9 cellular contexts compared by ENCODE assay signal in genomic region chr1:25568834-25569598, GRCh38. TPM values are rescaled to one million over a fixed set of nuclear protein-coding genes. Genes with fewer than 3 reads are reported as not detected.
A peak's percentile ranks its signal among the peaks of the same experiment; 100 is the strongest.
DNase-seq lines count a peak whose midpoint lies in the region; ATAC-seq and TF ChIP-seq lines count a peak whose summit lies in the region.
"Had no signal": no experiment of that assay in that cellular context is flagged by ENCODE, and none has a peak within 500 bp of the region (broad histone marks: within the 10 kb centered on the region; RNA-seq: fewer than 3 reads in every experiment).

No MANE protein-coding gene starts in this region.

- no peaks in the 10 kb centered on the region for H3K36me3 Mint-ChIP-seq in nephron progenitor cell (ENCODE audit: low read depth)

- peak overlapping the region; percentile 85 for H2BK5ac ChIP-seq in IMR-90 (ENCODE audit: low read depth, low read length, poor library complexity, severe bottlenecking)

- H2BK120ac ChIP-seq in IMR-90 (ENCODE audit: low read depth, low read length) = peak overlapping the region; percentile 91

- H3K9me3 ChIP-seq in IMR-90 (ENCODE audit: control insufficient read depth, insufficient read depth, low read length) (no peaks in the 10 kb centered on the region), breast epithelium (no peaks in the 10 kb centered on the region)

- no peaks in the 10 kb centered on the region for H4K20me1 ChIP-seq in IMR-90 (ENCODE audit: insufficient read depth, low read length)

- H4K8ac ChIP-seq in IMR-90 (ENCODE audit: low read depth in 2 of 2, low read length in 2 of 2) = peak overlapping the region; percentile 81 to 86

- H2AFZ ChIP-seq in IMR-90 (replicated peaks; ENCODE audit: low read length, poor library complexity) = peak overlapping the region; percentile 36

- peak overlapping the region; percentile 83 for H2BK20ac ChIP-seq in IMR-90 (ENCODE audit: low read depth, low read length)

- 72% methylated on average over 4 of the region's 21 CpGs; no CpG with 5 or more reads in 1 of the 2 experiments for WGBS in IMR-90 (ENCODE audit: extremely low coverage in 2 of 2, insufficient read length in 1 of 2), 2 experiments

- peaks cover 20% of the 10 kb centered on the region for H3K27me3 Mint-ChIP-seq in nephron progenitor cell (ENCODE audit: low read depth, poor library complexity)

- peak overlapping the region; percentile 82 for H3K14ac ChIP-seq in IMR-90 (replicated peaks; ENCODE audit: low read depth, low read length)

- H4K5ac ChIP-seq in IMR-90 (ENCODE audit: low read depth, low read length) = peak overlapping the region; percentile 60

- peak overlapping the region; percentile 50 for H2AK9ac ChIP-seq in IMR-90 (replicated peaks; ENCODE audit: low read depth, low read length, poor library complexity)

- peak overlapping the region; percentile 84 for H4K91ac ChIP-seq in IMR-90 (ENCODE audit: insufficient read depth, low read depth, low read length)

- in situ Hi-C loops in IMR-90 (cut with MboI; ENCODE audit: low sequenced_read_pairs) = no loop called here

- H3K27me3 ChIP-seq in IMR-90 (ENCODE audit: control insufficient read depth, insufficient read depth, low read length) = no peaks in the 10 kb centered on the region
- no peaks in the 10 kb centered on the region for H3K27me3 ChIP-seq in breast epithelium

- 0 out of 2 replicates have a peak overlapping the region, but pooled peaks have one; percentile 4 for H3K56ac ChIP-seq in IMR-90 (ENCODE audit: extremely low read depth, insufficient read depth, low read length)

- peaks cover 16% of the 10 kb centered on the region for H3K9me1 ChIP-seq in IMR-90 (ENCODE audit: insufficient read depth, low read length)

- dilution Hi-C loops in IMR-90 (cut with HindIII; ENCODE audit: low sequenced_read_pairs, unreplicated experiment) = no loop called here

- peak overlapping the region; percentile 87; the same call in 2 of the 3 replicates for H2BK15ac ChIP-seq in IMR-90 (ENCODE audit: low read depth, low read length)

- POLR2A ChIA-PET in IMR-90 (lab: Charles Lee; ENCODE audit: unreplicated experiment) = interaction anchor here (0.6 kb wide), 1 partner anchor 131 kb away, joined by 3 read pairs; no protein-coding TSS in a partner anchor

- BruUV-seq in IMR-90 (replicated peaks; lab: Mats Ljungman, UMichigan) = no TSS peak

- H3K27ac Mint-ChIP-seq in nephron progenitor cell = peak overlapping the region; percentile 51

- TF ChIP-seq RAD21 in IMR-90 (IDR thresholded peaks at IDR 0.05; ENCODE audit: low read length) = peak; percentile 14; the same call in 1 of the 2 replicates

- intact Hi-C loops in IMR-90 (cut with micrococcal nuclease) (no loop called here), breast epithelium (cut with DNase I; ENCODE audit: low total_unique reads) (no loop called here)

- ATAC-seq in IMR-90 (ENCODE audit: low read depth) (peak; percentile 63), GM18520 (IDR thresholded peaks at IDR 0.05; ENCODE audit: unreplicated experiment) (no peak), GM18519 (IDR thresholded peaks at IDR 0.05; ENCODE audit: low FRiP score, unreplicated experiment) (no peak)

- no peak for TF ChIP-seq CTCF in AG09309 (IDR thresholded peaks at IDR 0.05; ENCODE audit: control insufficient read depth, insufficient read depth, low read depth, low read length, missing control alignments)
- TF ChIP-seq CTCF in IMR-90 (conservative IDR thresholded peaks at IDR 0.05; ENCODE audit: low read depth, low read length) = no peak
- no peak for TF ChIP-seq CTCF in breast epithelium (IDR thresholded peaks at IDR 0.05)
- TF ChIP-seq CTCF in nephron progenitor cell (IDR thresholded peaks at IDR 0.05) = no peak

- peak overlapping the region; percentile 12; the same call in 1 of the 2 replicates for H3K9ac ChIP-seq in IMR-90 (ENCODE audit: low read depth, low read length)

- peak overlapping the region; percentile 18 for H3K4me3 Mint-ChIP-seq in nephron progenitor cell

- no peak for TF ChIP-seq POLR2A in IMR-90 (IDR thresholded peaks at IDR 0.05; ENCODE audit: low read depth, low read length)
- no peak for TF ChIP-seq POLR2A in breast epithelium (IDR thresholded peaks at IDR 0.05)

- H3K9me3 Mint-ChIP-seq in nephron progenitor cell = no peaks in the 10 kb centered on the region
- H3K9me3 Mint-ChIP-seq: nephron had no signal

- peak overlapping the region; percentile 77 for H3K18ac ChIP-seq in IMR-90 (ENCODE audit: low read depth, low read length)

- peak overlapping the region; percentile 70 for H3K23ac ChIP-seq in IMR-90 (ENCODE audit: low read depth, low read length)

- H3K4ac ChIP-seq in IMR-90 (ENCODE audit: low read depth, low read length) = peak overlapping the region; percentile 95

- peak overlapping the region; percentile 99 for H2AK5ac ChIP-seq in IMR-90 (ENCODE audit: low read depth, low read length)

- H3K4me1 Mint-ChIP-seq in nephron progenitor cell = peaks cover 73% of the 10 kb centered on the region

- CTCF ChIA-PET in IMR-90 (lab: Yijun Ruan, JAX) = interaction anchor here (0.6 kb wide), 1 partner anchor 814 kb away, joined by 3 read pairs; no protein-coding TSS in a partner anchor

- H3K36me3 ChIP-seq in IMR-90 (ENCODE audit: control insufficient read depth, insufficient read depth, low read length) = peaks cover 3% of the 10 kb centered on the region; the same call in 1 of the 2 replicates
- H3K36me3 ChIP-seq in breast epithelium = no peaks in the 10 kb centered on the region

- peak overlapping the region; percentile 84 for H3K27ac ChIP-seq in IMR-90 (ENCODE audit: insufficient read depth, low read length)
- peak overlapping the region; percentile 86 to 94 for H3K27ac ChIP-seq in breast epithelium

- peak overlapping the region; percentile 4; the same call in 1 of the 2 replicates for H3K4me2 ChIP-seq in IMR-90 (ENCODE audit: low read depth, low read length)

- DNase-seq in AG09309 (ENCODE audit: low read depth) = peak; percentile 54
- DNase-seq in IMR-90 = peak; percentile 88
- DNase-seq in breast epithelium (ENCODE audit: low spot score in 2 of 2) = peak in 1 of 2 donors; percentile 46
- no peak for DNase-seq in nephron progenitor cell
- no peak for DNase-seq in activated effector memory CD4-positive, alpha-beta T cell treated with anti-CD3 and anti-CD28 coated beads, Interleukin-2, amount 50 U/mL, for 16 hours
- no peak for DNase-seq in NCI-H1092 (lab: John Stamatoyannopoulos, UW)

- peaks cover 41% of the 10 kb centered on the region for H3K4me1 ChIP-seq in IMR-90 (ENCODE audit: control insufficient read depth, insufficient read depth, low read length)
- H3K4me1 ChIP-seq in breast epithelium = peaks cover 8 to 19% of the 10 kb centered on the region in 2 donors

- H3K79me1 ChIP-seq in IMR-90 (ENCODE audit: low read depth in 1 of 2, low read length in 2 of 2) = peaks cover 0 to 9% of the 10 kb centered on the region in 2 experiments; a peak in 2 of 4 replicates

- H3K4me3 ChIP-seq in AG09309 (ENCODE audit: control insufficient read depth, low read depth, low read length) (no peak overlapping the region), IMR-90 (ENCODE audit: insufficient read depth, low read depth, low read length) (no peak overlapping the region), breast epithelium (peak overlapping the region in 1 of 3 donors; percentile 31)

TF ChIP-seq in IMR-90, 13 proteins besides CTCF, POLR2A, EP300 and RAD21:
- TF ChIP-seq MXI1 (IDR thresholded peaks at IDR 0.05; ENCODE audit: borderline replicate concordance, low read depth, low read length) = 0 out of 2 replicates have a peak, but pooled peaks have one; percentile 34
- no peak for TF ChIP-seq NFE2L2 (IDR thresholded peaks at IDR 0.05; ENCODE audit: low read depth, low read length)
- TF ChIP-seq MAFK (IDR thresholded peaks at IDR 0.05; ENCODE audit: low read depth, low read length) = no peak
- no peak for TF ChIP-seq RCOR1 (IDR thresholded peaks at IDR 0.05; ENCODE audit: insufficient replicate concordance, low read length)
- peak; percentile 57 for TF ChIP-seq MAZ (IDR thresholded peaks at IDR 0.05; ENCODE audit: borderline replicate concordance, low read depth, low read length)
- no peak for TF ChIP-seq CEBPB (IDR thresholded peaks at IDR 0.05; ENCODE audit: low read depth, low read length)
- TF ChIP-seq BHLHE40 (IDR thresholded peaks at IDR 0.05; ENCODE audit: low read depth, low read length) = no peak; the same call in 1 of the 2 replicates
- TF ChIP-seq ELK1 (IDR thresholded peaks at IDR 0.05; ENCODE audit: borderline replicate concordance, low read depth, low read length) = no peak
- peak; percentile 54; the same call in 1 of the 2 replicates for TF ChIP-seq USF2 (IDR thresholded peaks at IDR 0.05; ENCODE audit: low read depth, low read length)
- no peak for TF ChIP-seq SMC3 (IDR thresholded peaks at IDR 0.05; ENCODE audit: low read depth, low read length)
- no peak for TF ChIP-seq RFX5 (IDR thresholded peaks at IDR 0.05; ENCODE audit: low read depth, low read length)
- no peak for TF ChIP-seq CHD1 (IDR thresholded peaks at IDR 0.05; ENCODE audit: low read depth, low read length)
- peak; percentile 93 for TF ChIP-seq FOS (IDR thresholded peaks at IDR 0.05; ENCODE audit: low read depth, low read length)

RNA-seq across cellular contexts. Expression of gene LDLRAP1, which starts 25.6 kb away (rescaled TPM):
- total RNA-seq in IMR-90 (2012; rRNA removed) = 3.6 and 4.5 TPM in 2 replicates
- polyA plus RNA-seq in IMR-90 (2012; rRNA removed) = 13.5 and 14.4 TPM in 2 replicates
- 9.9 and 15.1 TPM in 2 replicates for polyA plus RNA-seq in IMR-90 (2012; cell fraction: cytosol; rRNA removed)
- polyA plus RNA-seq in IMR-90 (2012; cell fraction: nucleus; rRNA removed; ENCODE audit: low replicate concordance) = 19.7 and 24.6 TPM in 2 replicates
- total RNA-seq in breast epithelium = 10 to 100 TPM; 10.7 to 17.0 (median 16.5) TPM

RNA-seq across cellular contexts. Expression of gene MAN1C1, which starts 47.6 kb away (rescaled TPM):
- total RNA-seq in IMR-90 (2012; rRNA removed) = 2.5 and 3.2 TPM in 2 replicates
- 9.6 and 11.3 TPM in 2 replicates for polyA plus RNA-seq in IMR-90 (2012; rRNA removed)
- polyA plus RNA-seq in IMR-90 (2012; cell fraction: cytosol; rRNA removed) = 9.4 and 14.0 TPM in 2 replicates
- 9.7 and 11.2 TPM in 2 replicates for polyA plus RNA-seq in IMR-90 (2012; cell fraction: nucleus; rRNA removed; ENCODE audit: low replicate concordance)
- 10 to 100 TPM in 1 of 3 donors, 1 to 10 TPM in 2; 6.7 to 13.8 (median 6.9) TPM for total RNA-seq in breast epithelium

Comparison
In these comparisons a context has a peak if more than half of its experiments do, and no peak if none do; other contexts are left out.
1. DNase-seq: peak in AG09309 (single experiment) and IMR-90 (single experiment); none in nephron progenitor cell (single experiment), activated effector memory CD4-positive, alpha-beta T cell treated with anti-CD3 and anti-CD28 coated beads, Interleukin-2, amount 50 U/mL, for 16 hours (single experiment) and NCI-H1092 (single experiment).